8 cellular contexts compared by ENCODE assay signal in genomic region chr17:57256708-57257112, GRCh38. TPM values are rescaled to one million over a fixed set of nuclear protein-coding genes. Genes with fewer than 3 reads are reported as not detected.
DNase-seq lines count a peak whose midpoint lies in the region; ATAC-seq, FAIRE-seq and TF ChIP-seq lines count a peak whose summit lies in the region.

No MANE protein-coding gene starts in this region.

- peaks cover 23% of the 10 kb centered on the region for H3K36me3 Mint-ChIP-seq in central memory CD8-positive, alpha-beta T cell (ENCODE audit: insufficient read depth)
- peaks cover 50% of the 10 kb centered on the region for H3K36me3 Mint-ChIP-seq in stimulated activated effector memory CD8-positive, alpha-beta T cell treated with anti-CD3 and anti-CD28 coated beads, Interleukin-12 subunit alpha, Interleukin-12 subunit beta, amount 100 ng/mL, for 72 hours

- in situ Hi-C loops in HepG2 (cut with HindIII; ENCODE audit: extremely low pct_ligation_motif_present, low pct_unique_long_range_greater_than_20kb), result no loop called here

- intact Hi-C loops in HepG2 (cut with micrococcal nuclease; ENCODE audit: unreplicated experiment), result no loop called here

- no peaks in the 10 kb centered on the region for H3K9me3 Mint-ChIP-seq in central memory CD8-positive, alpha-beta T cell
- no peaks in the 10 kb centered on the region for H3K9me3 Mint-ChIP-seq in stimulated activated effector memory CD8-positive, alpha-beta T cell treated with anti-CD3 and anti-CD28 coated beads, Interleukin-12 subunit alpha, Interleukin-12 subunit beta, amount 100 ng/mL, for 72 hours

- peaks cover 45% of the 10 kb centered on the region for H3K4me1 Mint-ChIP-seq in central memory CD8-positive, alpha-beta T cell
- peaks cover 32% of the 10 kb centered on the region for H3K4me1 Mint-ChIP-seq in stimulated activated effector memory CD8-positive, alpha-beta T cell treated with anti-CD3 and anti-CD28 coated beads, Interleukin-12 subunit alpha, Interleukin-12 subunit beta, amount 100 ng/mL, for 72 hours

- no TSS peak for BruUV-seq in HepG2 (replicated peaks; lab: Mats Ljungman, UMichigan)

- CTCF ChIA-PET in HepG2 (lab: Yijun Ruan, JAX; ENCODE audit: low intra/inter-chr PET ratio, low total read pairs), result no interaction called here

- H3K79me2 ChIP-seq in HepG2 (ENCODE audit: insufficient read depth, low read length), result peaks cover 47% of the 10 kb centered on the region

- TF ChIP-seq POLR2A in HepG2 (IDR thresholded peaks at IDR 0.05; ENCODE audit: insufficient read depth in 1 of 2, low read depth in 2 of 2, low read length in 2 of 2) (no peak), GM12892 (IDR thresholded peaks at IDR 0.05; ENCODE audit: low read depth, low read length) (no peak)

- no peak overlapping the region for H2AFZ ChIP-seq in HepG2 (ENCODE audit: low read length)

- peak overlapping the region; percentile 63 for H3K27ac ChIP-seq in HepG2 (ENCODE audit: extremely low read length, insufficient read depth, low read length)

- TF ChIP-seq EP300 in HepG2 (IDR thresholded peaks at IDR 0.05; ENCODE audit: low read depth in 2 of 2, low read length in 2 of 2) (no peak), HepG2 (CRISPR knock-in tag; IDR thresholded peaks at IDR 0.05; ENCODE audit: borderline replicate concordance) (no peak)

- POLR2A ChIA-PET in HepG2 (lab: Yijun Ruan, JAX), result interaction anchor here (0.5 to 2.7 kb wide), 18 partner anchors 10 to 593 kb away, joined by 3 to 20 read pairs (median 4); partner anchors contain the start of gene MRPS23

- no peak for TF ChIP-seq RAD21 in HepG2 (CRISPR knock-in tag; IDR thresholded peaks at IDR 0.05)

- ATAC-seq in GM18511 (IDR thresholded peaks at IDR 0.05; ENCODE audit: unreplicated experiment) (peak; percentile 21), HG03045 (IDR thresholded peaks at IDR 0.05; ENCODE audit: unreplicated experiment) (peak; percentile 19), HepG2 (peak; percentile 36)
- ATAC-seq in central memory CD8-positive, alpha-beta T cell (replicated peaks; ENCODE audit: extremely low read depth, poor library complexity, severe bottlenecking), result peak; percentile 29
- ATAC-seq in stimulated activated effector memory CD8-positive, alpha-beta T cell treated with anti-CD3 and anti-CD28 coated beads, Interleukin-12 subunit alpha, Interleukin-12 subunit beta, amount 100 ng/mL, for 72 hours, result peak; percentile 27

- FAIRE-seq in HepG2 (lab: Jason Lieb, UNC) (no peak), GM12892 (lab: Jason Lieb, UNC) (no peak)

- peaks cover 61% of the 10 kb centered on the region for H3K4me1 ChIP-seq in HepG2 (ENCODE audit: insufficient read depth, low read length)

- peaks cover 3 to 19% of the 10 kb centered on the region in 2 experiments; a peak in 3 of 5 replicates for H3K36me3 ChIP-seq in HepG2 (replicated peaks in 1 of 2; ENCODE audit: control insufficient read depth in 1 of 2, insufficient read depth in 2 of 2, low read length in 2 of 2)

- no peak for TF ChIP-seq CTCF in HepG2 (CRISPR knock-in tag; IDR thresholded peaks at IDR 0.05)

- DNase-seq in T-helper 1 cell, result peak; percentile 12 to 44 (median 36)
- no peak for DNase-seq in central memory CD8-positive, alpha-beta T cell (ENCODE audit: low spot score in 2 of 2)
- DNase-seq in HepG2 (ENCODE audit: low spot score), result no peak
- DNase-seq in stimulated activated effector memory CD8-positive, alpha-beta T cell treated with anti-CD3 and anti-CD28 coated beads, Interleukin-12 subunit alpha, Interleukin-12 subunit beta, amount 100 ng/mL, for 72 hours (ENCODE audit: low spot score in 2 of 2), result no peak
- DNase-seq in middle frontal gyrus (ENCODE audit: extremely low spot score, low spot score), result no peak
- no peak for DNase-seq in GM12892 (ENCODE audit: insufficient read length)

- peak overlapping the region; percentile 79 for H3K9ac ChIP-seq in HepG2 (ENCODE audit: insufficient read depth, low read depth, low read length)

- H3K27me3 Mint-ChIP-seq in central memory CD8-positive, alpha-beta T cell, result no peaks in the 10 kb centered on the region

- peak overlapping the region; percentile 98 for H3K4me3 Mint-ChIP-seq in central memory CD8-positive, alpha-beta T cell
- peak overlapping the region; percentile 91 for H3K4me3 Mint-ChIP-seq in stimulated activated effector memory CD8-positive, alpha-beta T cell treated with anti-CD3 and anti-CD28 coated beads, Interleukin-12 subunit alpha, Interleukin-12 subunit beta, amount 100 ng/mL, for 72 hours

- H4K20me1 ChIP-seq in HepG2 (ENCODE audit: insufficient read depth, low read length), result no peaks in the 10 kb centered on the region

- H3K9me3 ChIP-seq in HepG2 (ENCODE audit: low read length), result no peaks in the 10 kb centered on the region

- WGBS in HepG2 (ENCODE audit: low lambda C conversion rate), result 4% methylated on average over 12 of the region's 36 CpGs

- H3K27ac Mint-ChIP-seq in central memory CD8-positive, alpha-beta T cell (ENCODE audit: low read depth), result peak overlapping the region; percentile 92
- H3K27ac Mint-ChIP-seq in stimulated activated effector memory CD8-positive, alpha-beta T cell treated with anti-CD3 and anti-CD28 coated beads, Interleukin-12 subunit alpha, Interleukin-12 subunit beta, amount 100 ng/mL, for 72 hours, result peak overlapping the region; percentile 90

- peak overlapping the region; percentile 94 for H3K4me2 ChIP-seq in HepG2 (ENCODE audit: low read depth, low read length)

- H3K27me3 ChIP-seq in HepG2 (ENCODE audit: control insufficient read depth in 1 of 2, insufficient read depth in 2 of 2, low read length in 2 of 2), result no peaks in the 10 kb centered on the region

- H3K4me3 ChIP-seq in HepG2 (replicated peaks in 1 of 3; ENCODE audit: insufficient read depth in 1 of 3, low read depth in 2 of 3, low read length in 3 of 3), result peak overlapping the region; percentile 75 to 95 (median 79)

TF ChIP-seq in HepG2, 621 proteins besides CTCF, POLR2A, EP300 and RAD21 (continues in another document):
- TF ChIP-seq KDM5B (CRISPR knock-in tag; IDR thresholded peaks at IDR 0.05; ENCODE audit: borderline replicate concordance), result no peak; the same call in 1 of the 2 replicates
- TF ChIP-seq ZNF343 (CRISPR knock-in tag; IDR thresholded peaks at IDR 0.05), result no peak
- TF ChIP-seq CCDC6 (CRISPR knock-in tag; IDR thresholded peaks at IDR 0.05), result no peak
- TF ChIP-seq RFX3 (CRISPR knock-in tag; IDR thresholded peaks at IDR 0.05), result no peak
- TF ChIP-seq ZNF263 (CRISPR knock-in tag; IDR thresholded peaks at IDR 0.05), result peak; percentile 79
- TF ChIP-seq CEBPZ (IDR thresholded peaks at IDR 0.05; ENCODE audit: low read length), result no peak

RNA-seq across cellular contexts. Expression of gene MSI2, which starts 0.4 kb away (rescaled TPM):
- total RNA-seq in HepG2 (2016; rRNA removed; fragmentation: Illumina TruSeq; extraction: Trizol), result 68.1 and 78.4 TPM in 2 replicates
- 20.7 and 27.5 TPM in 2 replicates for total RNA-seq in HepG2 (2016; cell fraction: cytosol; rRNA removed; fragmentation: Illumina TruSeq; extraction: Trizol; ENCODE audit: low read depth)
- total RNA-seq in HepG2 (2016; cell fraction: insoluble cytoplasmic fraction; rRNA removed; fragmentation: Illumina TruSeq; extraction: Trizol), result 63.6 and 75.1 TPM in 2 replicates
- total RNA-seq in HepG2 (2016; cell fraction: membrane; rRNA removed; fragmentation: Illumina TruSeq; extraction: Trizol), result 46.0 and 48.0 TPM in 2 replicates
- 99.8 and 106 TPM in 2 replicates for total RNA-seq in HepG2 (2016; cell fraction: nucleus; rRNA removed; fragmentation: Illumina TruSeq; extraction: Trizol)
- polyA plus RNA-seq in HepG2 (2011; rRNA removed), result 71.5 and 77.5 TPM in 2 replicates
- polyA plus RNA-seq in HepG2 (2011; cell fraction: cytosol; rRNA removed), result 46.4 and 63.8 TPM in 2 replicates
- polyA plus RNA-seq in HepG2 (2011; cell fraction: nucleus; rRNA removed), result 160 and 214 TPM in 2 replicates
- 58.9 and 61.5 TPM in 2 replicates for polyA plus RNA-seq in HepG2 (2012)
- polyA plus RNA-seq in HepG2 (2016; cell fraction: cytosol; fragmentation: Illumina TruSeq; extraction: Trizol; ENCODE audit: low read depth), result 44.4 and 51.3 TPM in 2 replicates
- 65.9 and 71.3 TPM in 2 replicates for polyA plus RNA-seq in HepG2 (2016; cell fraction: insoluble cytoplasmic fraction; fragmentation: Illumina TruSeq; extraction: Trizol; ENCODE audit: low read depth)
- polyA plus RNA-seq in HepG2 (2016; cell fraction: membrane; fragmentation: Illumina TruSeq; extraction: Trizol; ENCODE audit: low read depth), result 51.0 and 55.4 TPM in 2 replicates
- 80.0 and 84.1 TPM in 2 replicates for polyA plus RNA-seq in HepG2 (2016; cell fraction: nucleus; fragmentation: Illumina TruSeq; extraction: Trizol; ENCODE audit: insufficient read depth, low read depth)
- 123 and 154 TPM in 2 replicates for polyA minus RNA-seq in HepG2 (2011; rRNA and poly(A)+ RNA removed; ENCODE audit: low replicate concordance)
- 38.9 and 41.5 TPM in 2 replicates for polyA minus RNA-seq in HepG2 (2011; cell fraction: cytosol; rRNA and poly(A)+ RNA removed)
- 157 and 171 TPM in 2 replicates for polyA minus RNA-seq in HepG2 (2011; cell fraction: nucleus; rRNA and poly(A)+ RNA removed)
- 36.0 TPM for polyA plus RNA-seq in GM12892 (2012; ENCODE audit: missing spikeins)

Comparison
In these comparisons a context has a peak if more than half of its experiments do, and no peak if none do; other contexts are left out.
1. DNase-seq: peak in T-helper 1 cell (5 of 5); none in central memory CD8-positive, alpha-beta T cell (0 of 2), HepG2 (single experiment), stimulated activated effector memory CD8-positive, alpha-beta T cell treated with anti-CD3 and anti-CD28 coated beads, Interleukin-12 subunit alpha, Interleukin-12 subunit beta, amount 100 ng/mL, for 72 hours (0 of 2), middle frontal gyrus (single experiment) and GM12892 (single experiment).
2. Peak in every context shown above with its lines, with median percentiles within 50 percentile points of each other: ATAC-seq.